ENCODE assay signal across 31 cellular contexts in the genomic region with DNA sequence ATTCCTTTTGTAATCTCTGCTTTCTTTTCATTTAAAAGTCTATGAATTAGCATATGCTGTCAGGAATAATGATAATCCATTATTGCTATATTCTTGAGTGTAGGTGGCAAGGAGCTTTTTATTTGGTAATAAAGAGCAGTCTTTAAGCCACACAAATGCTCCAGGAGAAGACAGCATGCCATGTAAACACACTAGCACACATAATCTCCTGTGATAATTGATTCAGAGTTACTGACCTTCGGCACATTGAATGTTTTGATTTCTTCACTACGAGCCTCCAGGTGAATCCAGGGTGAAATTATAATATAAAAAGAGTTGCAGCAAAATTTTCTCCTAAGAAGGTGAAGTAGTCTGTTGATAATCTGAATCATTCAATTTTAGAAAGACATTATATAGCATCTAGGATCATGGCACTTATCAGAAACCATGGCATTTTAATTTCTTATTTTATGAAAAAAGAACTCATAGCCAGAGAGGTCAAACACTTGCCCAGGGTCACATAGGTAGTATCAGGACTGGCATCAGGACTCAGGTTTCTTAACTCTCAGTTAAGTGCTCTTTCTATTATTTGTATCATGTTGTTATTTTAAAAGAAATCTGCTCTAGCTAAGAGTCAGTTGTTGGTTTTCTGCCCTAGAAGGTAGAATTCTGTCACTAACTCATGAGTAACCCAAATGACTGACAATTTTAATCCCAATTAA.
"Had no signal": no experiment of that assay in that cellular context is flagged by ENCODE, and none has a peak within 500 bp of the region (broad histone marks: within the 10 kb centered on the region; RNA-seq: fewer than 3 reads in every experiment).

No MANE protein-coding gene starts in this region.

- H3K4me3 ChIP-seq: ascending aorta, cardiac muscle cell had no signal

- DNase-seq: activated CD4-positive, alpha-beta memory T cell treated with anti-CD3 and anti-CD28 coated beads for 36 hours; activated CD4-positive, alpha-beta T cell treated with anti-CD3 and anti-CD28 coated beads for 4 hours; activated CD4-positive, alpha-beta T cell treated with anti-CD3 and anti-CD28 coated beads, Interleukin-2, amount 10 ng/mL, durations not matched to agents 24 days and 14 days; activated CD4-positive, alpha-beta T cell treated with anti-CD3 and anti-CD28 coated beads, Interleukin-2, amount 50 U/mL, for 1 hour; activated CD4-positive, alpha-beta T cell treated with anti-CD3 and anti-CD28 coated beads, Interleukin-2, amount 50 U/mL, for 4 hours; activated CD4-positive, CD25-positive, alpha-beta regulatory T cell; activated CD8-positive, alpha-beta memory T cell treated with anti-CD3 and anti-CD28 coated beads, Interleukin-2, amount 50 U/mL, for 4 hours; activated CD8-positive, alpha-beta T cell treated with anti-CD3 and anti-CD28 coated beads for 36 hours; activated effector memory CD4-positive, alpha-beta T cell treated with anti-CD3 and anti-CD28 coated beads, Interleukin-2, amount 50 U/mL, for 16 hours; activated gamma-delta T cell treated with Interleukin-2 at 50 U/mL for 16 hours; activated naive CD4-positive, alpha-beta T cell; activated naive CD4-positive, alpha-beta T cell treated with anti-CD3 and anti-CD28 coated beads, Interleukin-2, amount 10 ng/mL, durations not matched to agents 7 days and 5 days; activated naive CD8-positive, alpha-beta T cell treated with anti-CD3 and anti-CD28 coated beads, Interleukin-2, amount 10 ng/mL, durations not matched to agents 7 days and 5 days; activated naive CD8-positive, alpha-beta T cell treated with anti-CD3 and anti-CD28 coated beads, Interleukin-2, amount 50 U/mL, for 24 hours; activated T-cell treated with anti-CD3 and anti-CD28 coated beads for 4 hours; activated T-cell treated with anti-CD3 and anti-CD28 coated beads, Interleukin-2, amount 50 U/mL, for 1 hour; activated T-cell treated with anti-CD3 and anti-CD28 coated beads, Interleukin-2, amount 50 U/mL, for 4 hours; activated T-cell treated with anti-CD3 and anti-CD28 coated beads, Interleukin-2, amount 50 U/mL, for 72 hours; amygdala; anterior cingulate cortex; central memory CD4-positive, alpha-beta T cell; SW 1271; T-helper 1 cell; T-helper 2 cell; T-helper 9 cell; WERI-Rb-1 had no signal

- H3K36me3 ChIP-seq: ascending aorta, cardiac muscle cell, WERI-Rb-1 had no signal

- H3K27me3 ChIP-seq: ascending aorta, cardiac muscle cell had no signal

- ATAC-seq: activated CD4-positive, CD25-positive, alpha-beta regulatory T cell treated with anti-CD3 and anti-CD28 coated beads, Interleukin-2, amount 50 U/mL, for 24 hours; activated CD8-positive, alpha-beta T cell treated with anti-CD3 and anti-CD28 coated beads for 36 hours; activated naive CD8-positive, alpha-beta T cell treated with anti-CD3 and anti-CD28 coated beads, Interleukin-2, amount 50 U/mL, for 24 hours; activated T-cell treated with anti-CD3 and anti-CD28 coated beads, Interleukin-2, amount 50 U/mL, for 4 hours; activated T-cell treated with anti-CD3 and anti-CD28 coated beads, Interleukin-2, amount 50 U/mL, for 72 hours; activated T-helper 17 cell treated with anti-CD3 and anti-CD28 coated beads, Interleukin-2, amount 50 U/mL, for 72 hours; WTC11 had no signal

- H3K27ac ChIP-seq: ascending aorta, cardiac muscle cell, WERI-Rb-1 had no signal

- H3K4me1 ChIP-seq: ascending aorta had no signal

- H3K9me3 ChIP-seq: ascending aorta had no signal
